In the genomic region with DNA sequence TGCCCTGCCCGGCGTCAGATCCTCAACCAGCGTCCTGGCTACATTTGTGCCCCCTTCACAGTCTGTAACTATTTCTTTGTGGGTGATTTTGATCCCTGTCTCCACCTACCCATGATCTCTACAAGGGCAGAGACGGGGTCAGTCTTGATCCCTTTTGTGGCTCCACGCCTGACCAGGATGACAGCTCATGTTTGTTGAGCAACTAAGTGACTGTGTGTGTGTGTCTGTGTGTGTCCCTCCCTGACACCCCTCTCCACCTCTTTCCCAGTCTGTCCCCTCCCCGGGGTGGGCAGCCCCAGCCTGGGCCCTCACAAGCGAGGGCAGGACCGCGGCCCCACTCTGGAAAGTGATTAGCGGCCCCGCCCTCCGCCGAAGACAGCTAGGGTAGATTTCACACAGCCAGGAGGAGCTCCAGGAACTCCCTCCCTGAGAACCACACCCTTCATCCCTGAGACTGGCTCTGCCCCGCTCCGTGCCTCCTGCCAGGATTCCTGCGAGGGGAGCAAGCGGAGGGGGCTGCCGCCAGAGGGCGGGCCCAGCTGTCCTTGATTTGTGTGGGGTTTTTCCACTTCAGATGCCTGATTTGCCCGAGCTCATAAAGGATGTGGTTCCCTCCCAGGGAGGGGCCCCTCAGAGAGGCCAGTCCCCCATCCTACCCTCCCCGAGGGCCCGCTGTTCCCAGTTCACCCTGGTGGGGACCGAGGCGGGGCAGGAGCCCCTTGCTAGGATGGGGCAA, we compare ENCODE assay signal across 1 cellular context.
A peak's percentile ranks its signal among the peaks of the same experiment; 100 is the strongest.
TF ChIP-seq lines count a peak whose summit lies in the region.

No MANE protein-coding gene starts in this region.

TF ChIP-seq in HepG2, 621 proteins besides CTCF, POLR2A, EP300 and RAD21 (continues in another document):
- TF ChIP-seq ZNF629 (CRISPR knock-in tag; conservative IDR thresholded peaks at IDR 0.05) (no peak), RXRA (CRISPR knock-in tag; IDR thresholded peaks at IDR 0.05) (0 out of 2 replicates have a peak, but pooled peaks have one; percentile 16), RBM22 (optimal IDR thresholded peaks at IDR 0.05; ENCODE audit: low read length) (no peak), MTF2 (CRISPR knock-in tag; IDR thresholded peaks at IDR 0.05; ENCODE audit: borderline replicate concordance) (no peak), ZMYM3 (CRISPR knock-in tag; IDR thresholded peaks at IDR 0.05) (no peak; the same call in 1 of the 2 replicates), SMC3 (IDR thresholded peaks at IDR 0.05; ENCODE audit: low read length) (no peak), HNRNPLL (IDR thresholded peaks at IDR 0.05; ENCODE audit: low read depth, low read length, poor library complexity, severe bottlenecking) (no peak), ZFAT (CRISPR knock-in tag; conservative IDR thresholded peaks at IDR 0.05) (no peak), TGIF2 (CRISPR knock-in tag; IDR thresholded peaks at IDR 0.05) (no peak), CCDC6 (CRISPR knock-in tag; IDR thresholded peaks at IDR 0.05) (no peak), ZNF264 (CRISPR knock-in tag; IDR thresholded peaks at IDR 0.05) (no peak), NR2F1 (CRISPR knock-in tag; IDR thresholded peaks at IDR 0.05) (no peak), HES4 (CRISPR knock-in tag; IDR thresholded peaks at IDR 0.05; ENCODE audit: borderline replicate concordance) (no peak), NR2C2 (CRISPR knock-in tag; IDR thresholded peaks at IDR 0.05; ENCODE audit: borderline replicate concordance) (no peak), ZBTB1 (CRISPR knock-in tag; IDR thresholded peaks at IDR 0.05; ENCODE audit: borderline replicate concordance) (no peak), SUZ12 (IDR thresholded peaks at IDR 0.05; ENCODE audit: low read depth, low read length) (no peak), MZF1 (CRISPR knock-in tag; IDR thresholded peaks at IDR 0.05; ENCODE audit: borderline replicate concordance) (no peak), TEAD3 (CRISPR knock-in tag; optimal IDR thresholded peaks at IDR 0.05; ENCODE audit: borderline replicate concordance) (peak; percentile 3)
- TF ChIP-seq, protein P1, sequence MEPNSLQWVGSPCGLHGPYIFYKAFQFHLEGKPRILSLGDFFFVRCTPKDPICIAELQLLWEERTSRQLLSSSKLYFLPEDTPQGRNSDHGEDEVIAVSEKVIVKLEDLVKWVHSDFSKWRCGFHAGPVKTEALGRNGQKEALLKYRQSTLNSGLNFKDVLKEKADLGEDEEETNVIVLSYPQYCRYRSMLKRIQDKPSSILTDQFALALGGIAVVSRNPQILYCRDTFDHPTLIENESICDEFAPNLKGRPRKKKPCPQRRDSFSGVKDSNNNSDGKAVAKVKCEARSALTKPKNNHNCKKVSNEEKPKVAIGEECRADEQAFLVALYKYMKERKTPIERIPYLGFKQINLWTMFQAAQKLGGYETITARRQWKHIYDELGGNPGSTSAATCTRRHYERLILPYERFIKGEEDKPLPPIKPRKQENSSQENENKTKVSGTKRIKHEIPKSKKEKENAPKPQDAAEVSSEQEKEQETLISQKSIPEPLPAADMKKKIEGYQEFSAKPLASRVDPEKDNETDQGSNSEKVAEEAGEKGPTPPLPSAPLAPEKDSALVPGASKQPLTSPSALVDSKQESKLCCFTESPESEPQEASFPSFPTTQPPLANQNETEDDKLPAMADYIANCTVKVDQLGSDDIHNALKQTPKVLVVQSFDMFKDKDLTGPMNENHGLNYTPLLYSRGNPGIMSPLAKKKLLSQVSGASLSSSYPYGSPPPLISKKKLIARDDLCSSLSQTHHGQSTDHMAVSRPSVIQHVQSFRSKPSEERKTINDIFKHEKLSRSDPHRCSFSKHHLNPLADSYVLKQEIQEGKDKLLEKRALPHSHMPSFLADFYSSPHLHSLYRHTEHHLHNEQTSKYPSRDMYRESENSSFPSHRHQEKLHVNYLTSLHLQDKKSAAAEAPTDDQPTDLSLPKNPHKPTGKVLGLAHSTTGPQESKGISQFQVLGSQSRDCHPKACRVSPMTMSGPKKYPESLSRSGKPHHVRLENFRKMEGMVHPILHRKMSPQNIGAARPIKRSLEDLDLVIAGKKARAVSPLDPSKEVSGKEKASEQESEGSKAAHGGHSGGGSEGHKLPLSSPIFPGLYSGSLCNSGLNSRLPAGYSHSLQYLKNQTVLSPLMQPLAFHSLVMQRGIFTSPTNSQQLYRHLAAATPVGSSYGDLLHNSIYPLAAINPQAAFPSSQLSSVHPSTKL (CRISPR knock-in tag; IDR thresholded peaks at IDR 0.05), result peak; percentile 8; the same call in 1 of the 2 replicates
- TF ChIP-seq, protein P2, sequence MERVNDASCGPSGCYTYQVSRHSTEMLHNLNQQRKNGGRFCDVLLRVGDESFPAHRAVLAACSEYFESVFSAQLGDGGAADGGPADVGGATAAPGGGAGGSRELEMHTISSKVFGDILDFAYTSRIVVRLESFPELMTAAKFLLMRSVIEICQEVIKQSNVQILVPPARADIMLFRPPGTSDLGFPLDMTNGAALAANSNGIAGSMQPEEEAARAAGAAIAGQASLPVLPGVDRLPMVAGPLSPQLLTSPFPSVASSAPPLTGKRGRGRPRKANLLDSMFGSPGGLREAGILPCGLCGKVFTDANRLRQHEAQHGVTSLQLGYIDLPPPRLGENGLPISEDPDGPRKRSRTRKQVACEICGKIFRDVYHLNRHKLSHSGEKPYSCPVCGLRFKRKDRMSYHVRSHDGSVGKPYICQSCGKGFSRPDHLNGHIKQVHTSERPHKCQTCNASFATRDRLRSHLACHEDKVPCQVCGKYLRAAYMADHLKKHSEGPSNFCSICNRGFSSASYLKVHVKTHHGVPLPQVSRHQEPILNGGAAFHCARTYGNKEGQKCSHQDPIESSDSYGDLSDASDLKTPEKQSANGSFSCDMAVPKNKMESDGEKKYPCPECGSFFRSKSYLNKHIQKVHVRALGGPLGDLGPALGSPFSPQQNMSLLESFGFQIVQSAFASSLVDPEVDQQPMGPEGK (CRISPR knock-in tag; IDR thresholded peaks at IDR 0.05), result peak; percentile 73; the same call in 1 of the 2 replicates
- TF ChIP-seq, protein P3, sequence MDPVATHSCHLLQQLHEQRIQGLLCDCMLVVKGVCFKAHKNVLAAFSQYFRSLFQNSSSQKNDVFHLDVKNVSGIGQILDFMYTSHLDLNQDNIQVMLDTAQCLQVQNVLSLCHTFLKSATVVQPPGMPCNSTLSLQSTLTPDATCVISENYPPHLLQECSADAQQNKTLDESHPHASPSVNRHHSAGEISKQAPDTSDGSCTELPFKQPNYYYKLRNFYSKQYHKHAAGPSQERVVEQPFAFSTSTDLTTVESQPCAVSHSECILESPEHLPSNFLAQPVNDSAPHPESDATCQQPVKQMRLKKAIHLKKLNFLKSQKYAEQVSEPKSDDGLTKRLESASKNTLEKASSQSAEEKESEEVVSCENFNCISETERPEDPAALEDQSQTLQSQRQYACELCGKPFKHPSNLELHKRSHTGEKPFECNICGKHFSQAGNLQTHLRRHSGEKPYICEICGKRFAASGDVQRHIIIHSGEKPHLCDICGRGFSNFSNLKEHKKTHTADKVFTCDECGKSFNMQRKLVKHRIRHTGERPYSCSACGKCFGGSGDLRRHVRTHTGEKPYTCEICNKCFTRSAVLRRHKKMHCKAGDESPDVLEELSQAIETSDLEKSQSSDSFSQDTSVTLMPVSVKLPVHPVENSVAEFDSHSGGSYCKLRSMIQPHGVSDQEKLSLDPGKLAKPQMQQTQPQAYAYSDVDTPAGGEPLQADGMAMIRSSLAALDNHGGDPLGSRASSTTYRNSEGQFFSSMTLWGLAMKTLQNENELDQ (CRISPR knock-in tag; IDR thresholded peaks at IDR 0.05; ENCODE audit: borderline replicate concordance), result no peak
- TF ChIP-seq, protein P4, sequence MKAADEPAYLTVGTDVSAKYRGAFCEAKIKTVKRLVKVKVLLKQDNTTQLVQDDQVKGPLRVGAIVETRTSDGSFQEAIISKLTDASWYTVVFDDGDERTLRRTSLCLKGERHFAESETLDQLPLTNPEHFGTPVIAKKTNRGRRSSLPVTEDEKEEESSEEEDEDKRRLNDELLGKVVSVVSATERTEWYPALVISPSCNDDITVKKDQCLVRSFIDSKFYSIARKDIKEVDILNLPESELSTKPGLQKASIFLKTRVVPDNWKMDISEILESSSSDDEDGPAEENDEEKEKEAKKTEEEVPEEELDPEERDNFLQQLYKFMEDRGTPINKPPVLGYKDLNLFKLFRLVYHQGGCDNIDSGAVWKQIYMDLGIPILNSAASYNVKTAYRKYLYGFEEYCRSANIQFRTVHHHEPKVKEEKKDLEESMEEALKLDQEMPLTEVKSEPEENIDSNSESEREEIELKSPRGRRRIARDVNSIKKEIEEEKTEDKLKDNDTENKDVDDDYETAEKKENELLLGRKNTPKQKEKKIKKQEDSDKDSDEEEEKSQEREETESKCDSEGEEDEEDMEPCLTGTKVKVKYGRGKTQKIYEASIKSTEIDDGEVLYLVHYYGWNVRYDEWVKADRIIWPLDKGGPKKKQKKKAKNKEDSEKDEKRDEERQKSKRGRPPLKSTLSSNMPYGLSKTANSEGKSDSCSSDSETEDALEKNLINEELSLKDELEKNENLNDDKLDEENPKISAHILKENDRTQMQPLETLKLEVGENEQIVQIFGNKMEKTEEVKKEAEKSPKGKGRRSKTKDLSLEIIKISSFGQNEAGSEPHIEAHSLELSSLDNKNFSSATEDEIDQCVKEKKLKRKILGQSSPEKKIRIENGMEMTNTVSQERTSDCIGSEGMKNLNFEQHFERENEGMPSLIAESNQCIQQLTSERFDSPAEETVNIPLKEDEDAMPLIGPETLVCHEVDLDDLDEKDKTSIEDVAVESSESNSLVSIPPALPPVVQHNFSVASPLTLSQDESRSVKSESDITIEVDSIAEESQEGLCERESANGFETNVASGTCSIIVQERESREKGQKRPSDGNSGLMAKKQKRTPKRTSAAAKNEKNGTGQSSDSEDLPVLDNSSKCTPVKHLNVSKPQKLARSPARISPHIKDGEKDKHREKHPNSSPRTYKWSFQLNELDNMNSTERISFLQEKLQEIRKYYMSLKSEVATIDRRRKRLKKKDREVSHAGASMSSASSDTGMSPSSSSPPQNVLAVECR (CRISPR knock-in tag; IDR thresholded peaks at IDR 0.05; ENCODE audit: borderline replicate concordance), result peak; percentile 29; the same call in 1 of the 2 replicates
- TF ChIP-seq, protein P5, sequence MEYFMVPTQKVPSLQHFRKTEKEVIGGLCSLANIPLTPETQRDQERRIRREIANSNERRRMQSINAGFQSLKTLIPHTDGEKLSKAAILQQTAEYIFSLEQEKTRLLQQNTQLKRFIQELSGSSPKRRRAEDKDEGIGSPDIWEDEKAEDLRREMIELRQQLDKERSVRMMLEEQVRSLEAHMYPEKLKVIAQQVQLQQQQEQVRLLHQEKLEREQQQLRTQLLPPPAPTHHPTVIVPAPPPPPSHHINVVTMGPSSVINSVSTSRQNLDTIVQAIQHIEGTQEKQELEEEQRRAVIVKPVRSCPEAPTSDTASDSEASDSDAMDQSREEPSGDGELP (IDR thresholded peaks at IDR 0.05; ENCODE audit: borderline replicate concordance, low read depth), result peak; percentile 16; the same call in 1 of the 2 replicates
- TF ChIP-seq, protein P6, sequence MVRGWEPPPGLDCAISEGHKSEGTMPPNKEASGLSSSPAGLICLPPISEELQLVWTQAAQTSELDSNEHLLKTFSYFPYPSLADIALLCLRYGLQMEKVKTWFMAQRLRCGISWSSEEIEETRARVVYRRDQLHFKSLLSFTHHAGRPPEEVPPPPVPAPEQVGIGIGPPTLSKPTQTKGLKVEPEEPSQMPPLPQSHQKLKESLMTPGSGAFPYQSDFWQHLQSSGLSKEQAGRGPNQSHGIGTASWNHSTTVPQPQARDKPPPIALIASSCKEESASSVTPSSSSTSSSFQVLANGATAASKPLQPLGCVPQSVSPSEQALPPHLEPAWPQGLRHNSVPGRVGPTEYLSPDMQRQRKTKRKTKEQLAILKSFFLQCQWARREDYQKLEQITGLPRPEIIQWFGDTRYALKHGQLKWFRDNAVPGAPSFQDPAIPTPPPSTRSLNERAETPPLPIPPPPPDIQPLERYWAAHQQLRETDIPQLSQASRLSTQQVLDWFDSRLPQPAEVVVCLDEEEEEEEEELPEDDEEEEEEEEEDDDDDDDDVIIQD (CRISPR knock-in tag; IDR thresholded peaks at IDR 0.05; ENCODE audit: low read depth), result no peak
- TF ChIP-seq, protein P7, sequence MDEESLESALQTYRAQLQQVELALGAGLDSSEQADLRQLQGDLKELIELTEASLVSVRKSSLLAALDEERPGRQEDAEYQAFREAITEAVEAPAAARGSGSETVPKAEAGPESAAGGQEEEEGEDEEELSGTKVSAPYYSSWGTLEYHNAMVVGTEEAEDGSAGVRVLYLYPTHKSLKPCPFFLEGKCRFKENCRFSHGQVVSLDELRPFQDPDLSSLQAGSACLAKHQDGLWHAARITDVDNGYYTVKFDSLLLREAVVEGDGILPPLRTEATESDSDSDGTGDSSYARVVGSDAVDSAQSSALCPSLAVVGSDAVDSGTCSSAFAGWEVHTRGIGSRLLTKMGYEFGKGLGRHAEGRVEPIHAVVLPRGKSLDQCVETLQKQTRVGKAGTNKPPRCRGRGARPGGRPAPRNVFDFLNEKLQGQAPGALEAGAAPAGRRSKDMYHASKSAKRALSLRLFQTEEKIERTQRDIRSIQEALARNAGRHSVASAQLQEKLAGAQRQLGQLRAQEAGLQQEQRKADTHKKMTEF (CRISPR knock-in tag; IDR thresholded peaks at IDR 0.05), result 0 out of 2 replicates have a peak, but pooled peaks have one; percentile 30
- TF ChIP-seq, protein P8, sequence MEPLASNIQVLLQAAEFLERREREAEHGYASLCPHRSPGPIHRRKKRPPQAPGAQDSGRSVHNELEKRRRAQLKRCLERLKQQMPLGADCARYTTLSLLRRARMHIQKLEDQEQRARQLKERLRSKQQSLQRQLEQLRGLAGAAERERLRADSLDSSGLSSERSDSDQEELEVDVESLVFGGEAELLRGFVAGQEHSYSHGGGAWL (CRISPR knock-in tag; IDR thresholded peaks at IDR 0.05), result peak; percentile 31; the same call in 1 of the 2 replicates
- TF ChIP-seq, protein P9, sequence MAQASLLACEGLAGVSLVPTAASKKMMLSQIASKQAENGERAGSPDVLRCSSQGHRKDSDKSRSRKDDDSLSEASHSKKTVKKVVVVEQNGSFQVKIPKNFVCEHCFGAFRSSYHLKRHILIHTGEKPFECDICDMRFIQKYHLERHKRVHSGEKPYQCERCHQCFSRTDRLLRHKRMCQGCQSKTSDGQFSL (CRISPR knock-in tag; IDR thresholded peaks at IDR 0.05), result no peak
- TF ChIP-seq, protein P10, sequence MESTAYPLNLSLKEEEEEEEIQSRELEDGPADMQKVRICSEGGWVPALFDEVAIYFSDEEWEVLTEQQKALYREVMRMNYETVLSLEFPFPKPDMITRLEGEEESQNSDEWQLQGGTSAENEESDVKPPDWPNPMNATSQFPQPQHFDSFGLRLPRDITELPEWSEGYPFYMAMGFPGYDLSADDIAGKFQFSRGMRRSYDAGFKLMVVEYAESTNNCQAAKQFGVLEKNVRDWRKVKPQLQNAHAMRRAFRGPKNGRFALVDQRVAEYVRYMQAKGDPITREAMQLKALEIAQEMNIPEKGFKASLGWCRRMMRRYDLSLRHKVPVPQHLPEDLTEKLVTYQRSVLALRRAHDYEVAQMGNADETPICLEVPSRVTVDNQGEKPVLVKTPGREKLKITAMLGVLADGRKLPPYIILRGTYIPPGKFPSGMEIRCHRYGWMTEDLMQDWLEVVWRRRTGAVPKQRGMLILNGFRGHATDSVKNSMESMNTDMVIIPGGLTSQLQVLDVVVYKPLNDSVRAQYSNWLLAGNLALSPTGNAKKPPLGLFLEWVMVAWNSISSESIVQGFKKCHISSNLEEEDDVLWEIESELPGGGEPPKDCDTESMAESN (CRISPR knock-in tag; conservative IDR thresholded peaks at IDR 0.05), result 0 out of 2 replicates have a peak, but pooled peaks have one; percentile 21
